Comparison of ENCODE assay signal across 8 cellular contexts in genomic region chr5:69217732-69218568, GRCh38. TPM values are rescaled to one million over a fixed set of nuclear protein-coding genes. Genes with fewer than 3 reads are reported as not detected.
A peak's percentile ranks its signal among the peaks of the same experiment; 100 is the strongest.
DNase-seq lines count a peak whose midpoint lies in the region; ATAC-seq, FAIRE-seq and TF ChIP-seq lines count a peak whose summit lies in the region.

No MANE protein-coding gene starts in this region.

- ATAC-seq in HG03175 (IDR thresholded peaks at IDR 0.05; ENCODE audit: unreplicated experiment) = peak; percentile 93

- peak overlapping the region; percentile 91 to 95 for H3K9ac ChIP-seq in kidney (ENCODE audit: low read length in 2 of 2)

- peak overlapping the region; percentile 93 to 100 for H3K4me3 ChIP-seq in kidney (ENCODE audit: low read length in 2 of 2)

- no peaks in the 10 kb centered on the region for H3K9me3 ChIP-seq in kidney (ENCODE audit: control insufficient read depth in 1 of 2, low read length in 2 of 2)

- FAIRE-seq in kidney (lab: Jason Lieb, UNC) = no peak

- peaks cover 0 to 7% of the 10 kb centered on the region in 2 donors for H3K4me1 ChIP-seq in kidney (ENCODE audit: control insufficient read depth in 1 of 2, insufficient read depth in 1 of 2, low read depth in 1 of 2, low read length in 2 of 2)

- in situ Hi-C loops in GM18951 (cut with MboI; ENCODE audit: low sequenced_read_pairs, unreplicated experiment) = no loop called here

- TF ChIP-seq CTCF in AG09319 (IDR thresholded peaks at IDR 0.05; ENCODE audit: low read depth, low read length) (peak; percentile 0; the same call in 1 of the 2 replicates), kidney (IDR thresholded peaks at IDR 0.05; ENCODE audit: borderline replicate concordance, extremely low read depth, insufficient read depth) (no peak)

- H3K27ac ChIP-seq in kidney (ENCODE audit: low read depth in 2 of 2, low read length in 2 of 2) = peak overlapping the region; percentile 96 to 98

- DNase-seq in AG09319 (ENCODE audit: extremely low read depth, low read depth) (peak; percentile 79), NCI-H345 (lab: John Stamatoyannopoulos, UW) (peak; percentile 93), cerebellar cortex (ENCODE audit: low spot score) (peak; percentile 94), kidney (peak; percentile 99)
- peak; percentile 77 for DNase-seq in activated CD4-positive, CD25-positive, alpha-beta regulatory T cell treated with anti-CD3 and anti-CD28 coated beads, Interleukin-2, amount 50 U/mL, for 16 hours (ENCODE audit: low read depth, low spot score)
- peak; percentile 89 for DNase-seq in stimulated activated CD4-positive, alpha-beta T cell treated with anti-CD3 and anti-CD28 coated beads, Interleukin-15, amount 100 ng/mL, for 24 hours

- intact Hi-C loops in kidney (cut with DNase I) = no loop called here

- peak; percentile 79 for TF ChIP-seq POLR2A in GM18951 (IDR thresholded peaks at IDR 0.05; ENCODE audit: extremely low read depth, insufficient read depth, insufficient read length)

- H3K36me3 ChIP-seq in kidney (ENCODE audit: control insufficient read depth in 1 of 2, insufficient read depth in 2 of 2, low read length in 2 of 2) = no peaks in the 10 kb centered on the region

RNA-seq across cellular contexts. Expression of gene CDK7, which starts 16.7 kb away (rescaled TPM):
- total RNA-seq in kidney = 22.7 TPM
- polyA plus RNA-seq in kidney (ENCODE audit: insufficient read depth, low read depth, low replicate concordance) = 29.4 TPM

RNA-seq across cellular contexts. Expression of gene CENPH, which starts 28.6 kb away (rescaled TPM):
- 3.1 TPM for total RNA-seq in kidney
- 1.5 TPM for polyA plus RNA-seq in kidney (ENCODE audit: insufficient read depth, low read depth, low replicate concordance)

RNA-seq across cellular contexts. Expression of gene CCNB1, which starts 51.0 kb away (rescaled TPM):
- 5.9 TPM for total RNA-seq in kidney
- 5.1 TPM for polyA plus RNA-seq in kidney (ENCODE audit: insufficient read depth, low read depth, low replicate concordance)

Comparison
In these comparisons a context has a peak if more than half of its experiments do, and no peak if none do; other contexts are left out.
1. Peak in every context shown above with its lines: DNase-seq, ATAC-seq, H3K4me3 ChIP-seq and H3K27ac ChIP-seq.